Comparison of ENCODE assay signal across 11 cellular contexts in genomic region chr9:108473209-108474112, GRCh38.
A peak's percentile ranks its signal among the peaks of the same experiment; 100 is the strongest.
DNase-seq lines count a peak whose midpoint lies in the region; ATAC-seq, FAIRE-seq and TF ChIP-seq lines count a peak whose summit lies in the region.
"Had no signal": no experiment of that assay in that cellular context is flagged by ENCODE, and none has a peak within 500 bp of the region (broad histone marks: within the 10 kb centered on the region; RNA-seq: fewer than 3 reads in every experiment).

No MANE protein-coding gene starts in this region.

- H3K4me2 ChIP-seq in SK-N-SH = peak overlapping the region; percentile 68

- TF ChIP-seq EP300 in SK-N-SH (IDR thresholded peaks at IDR 0.05; ENCODE audit: borderline replicate concordance in 1 of 2, low read depth in 1 of 2, low read length in 1 of 2) = peak in 1 of 2 experiments; percentile 64; a peak in 1 of 4 replicates

- H3K27me3 ChIP-seq in SK-N-SH (ENCODE audit: insufficient read depth) = no peaks in the 10 kb centered on the region

- H3K9me2 ChIP-seq in SK-N-SH = no peaks in the 10 kb centered on the region

- peak; percentile 23 to 83 for ATAC-seq in left cardiac atrium
- ATAC-seq in GM19467 (IDR thresholded peaks at IDR 0.05; ENCODE audit: unreplicated experiment) = no peak
- ATAC-seq: activated CD8-positive, alpha-beta T cell treated with anti-CD3 and anti-CD28 coated beads for 36 hours had no signal

- H3K27ac Mint-ChIP-seq in T-helper 2 cell treated with Interferon-gamma antibody and Interleukin-4, amounts not matched to agents 5 μg/mL and 100 μg/mL, for 36 hours = no peak overlapping the region
- H3K27ac Mint-ChIP-seq: activated CD8-positive, alpha-beta T cell treated with anti-CD3 and anti-CD28 coated beads for 36 hours; B cell had no signal

- no peak for TF ChIP-seq CTCF in SK-N-SH (IDR thresholded peaks at IDR 0.05)

- intact Hi-C loops in left cardiac atrium (cut with DNase I) = no loop called here

- H2AFZ ChIP-seq in SK-N-SH (ENCODE audit: low read depth) = no peak overlapping the region

- H3F3A ChIP-seq in SK-N-SH (replicated peaks; ENCODE audit: insufficient read depth) = peaks cover 42% of the 10 kb centered on the region

- H3K9ac ChIP-seq in SK-N-SH = peak overlapping the region; percentile 2; the same call in 1 of the 2 replicates

- H3K9me3 Mint-ChIP-seq in T-helper 2 cell treated with Interferon-gamma antibody and Interleukin-4, amounts not matched to agents 5 μg/mL and 100 μg/mL, for 36 hours = no peaks in the 10 kb centered on the region
- H3K9me3 Mint-ChIP-seq: activated CD8-positive, alpha-beta T cell treated with anti-CD3 and anti-CD28 coated beads for 36 hours had no signal

- 10% methylated on average over 9 of the region's 9 CpGs for WGBS in SK-N-SH (ENCODE audit: low lambda C conversion rate)

- CTCF ChIA-PET in SK-N-SH (lab: Yijun Ruan, JAX) = interaction anchor here (0.9 kb wide), 1 partner anchor 16 kb away, joined by 3 read pairs; no protein-coding TSS in a partner anchor

- H3K9me3 ChIP-seq in SK-N-SH = no peaks in the 10 kb centered on the region

- no peaks in the 10 kb centered on the region for H4K20me1 ChIP-seq in SK-N-SH (ENCODE audit: insufficient read depth)

- H3K4me1 ChIP-seq in SK-N-SH (ENCODE audit: control insufficient read depth in 1 of 2, insufficient read depth in 2 of 2, low read depth in 1 of 2, low read length in 1 of 2) = peaks cover 0 to 43% of the 10 kb centered on the region in 2 experiments

- H3K4me1 Mint-ChIP-seq in T-helper 2 cell treated with Interferon-gamma antibody and Interleukin-4, amounts not matched to agents 5 μg/mL and 100 μg/mL, for 36 hours (ENCODE audit: low read depth) = no peaks in the 10 kb centered on the region
- H3K4me1 Mint-ChIP-seq: B cell had no signal

- H3K4me3 ChIP-seq in SK-N-SH (ENCODE audit: low read depth in 2 of 2, low read length in 1 of 2) = peak overlapping the region in 1 of 2 experiments; percentile 19; a peak in 1 of 4 replicates

- no peak for TF ChIP-seq RAD21 in SK-N-SH (IDR thresholded peaks at IDR 0.05; ENCODE audit: low read length)

- POLR2A ChIA-PET in SK-N-SH (lab: Yijun Ruan, JAX) = no interaction called here

- FAIRE-seq in urothelium cell line (lab: Jason Lieb, UNC) = no peak

- H3K36me3 Mint-ChIP-seq in T-helper 2 cell treated with Interferon-gamma antibody and Interleukin-4, amounts not matched to agents 5 μg/mL and 100 μg/mL, for 36 hours (ENCODE audit: low read depth) = no peaks in the 10 kb centered on the region

- H3K27ac ChIP-seq in SK-N-SH (ENCODE audit: low read depth in 2 of 2, low read length in 1 of 2) = peak overlapping the region in 1 of 2 experiments; percentile 82; a peak in 2 of 4 replicates

- H3K27me3 Mint-ChIP-seq in T-helper 2 cell treated with Interferon-gamma antibody and Interleukin-4, amounts not matched to agents 5 μg/mL and 100 μg/mL, for 36 hours (ENCODE audit: low read depth) = no peaks in the 10 kb centered on the region
- H3K27me3 Mint-ChIP-seq: activated CD8-positive, alpha-beta T cell treated with anti-CD3 and anti-CD28 coated beads for 36 hours; B cell had no signal

- H3K4me3 Mint-ChIP-seq in T-helper 2 cell treated with Interferon-gamma antibody and Interleukin-4, amounts not matched to agents 5 μg/mL and 100 μg/mL, for 36 hours = no peak overlapping the region
- H3K4me3 Mint-ChIP-seq: activated CD8-positive, alpha-beta T cell treated with anti-CD3 and anti-CD28 coated beads for 36 hours; B cell had no signal

- H3K79me2 ChIP-seq in SK-N-SH (ENCODE audit: insufficient read depth) = no peaks in the 10 kb centered on the region

- DNase-seq in SHP77 treated with DMSO at 0.1 percent for 48 hours (lab: John Stamatoyannopoulos, UW) (peak; percentile 13), SHP77 (lab: John Stamatoyannopoulos, UW) (no peak), SK-N-SH (no peak), left cardiac atrium (peak; percentile 32), urothelium cell line (ENCODE audit: low spot score) (peak; percentile 35)
- DNase-seq in activated naive CD4-positive, alpha-beta T cell (lab: John Stamatoyannopoulos, UW) = no peak
- no peak for DNase-seq in T-helper 2 cell treated with Interferon-gamma antibody and Interleukin-4, amounts not matched to agents 5 μg/mL and 100 μg/mL, for 36 hours (ENCODE audit: low spot score)
- DNase-seq: activated CD8-positive, alpha-beta T cell treated with anti-CD3 and anti-CD28 coated beads for 36 hours; NCI-H524 treated with DMSO at 0.1 percent for 48 hours had no signal

- no peaks in the 10 kb centered on the region for H3K36me3 ChIP-seq in SK-N-SH (replicated peaks in 1 of 2; ENCODE audit: control insufficient read depth in 1 of 2, insufficient read depth in 2 of 2, low read length in 1 of 2)

TF ChIP-seq in SK-N-SH, 30 proteins besides CTCF, POLR2A, EP300 and RAD21 (continues in another document):
- TF ChIP-seq SIN3A (IDR thresholded peaks at IDR 0.05; ENCODE audit: borderline replicate concordance, low read depth, low read length) = 0 out of 2 replicates have a peak, but pooled peaks have one; percentile 56
- TF ChIP-seq ZBTB33 (IDR thresholded peaks at IDR 0.05; ENCODE audit: borderline replicate concordance, low read depth) = peak; percentile 67; the same call in 1 of the 2 replicates
- peak; percentile 82 for TF ChIP-seq JUND (IDR thresholded peaks at IDR 0.05)
- TF ChIP-seq RXRA (IDR thresholded peaks at IDR 0.05; ENCODE audit: borderline replicate concordance, low read depth) = peak; percentile 55; the same call in 1 of the 2 replicates
- TF ChIP-seq NFIC (IDR thresholded peaks at IDR 0.05; ENCODE audit: borderline replicate concordance) = peak; percentile 92
- TF ChIP-seq POLR2AphosphoS5 (IDR thresholded peaks at IDR 0.05; ENCODE audit: low read depth, low read length) = peak; percentile 67
- 0 out of 2 replicates have a peak, but pooled peaks have one; percentile 4 for TF ChIP-seq FOXM1 (IDR thresholded peaks at IDR 0.05; ENCODE audit: low read depth)
- TF ChIP-seq FOXJ3 (CRISPR knock-in tag; IDR thresholded peaks at IDR 0.05) = no peak
- TF ChIP-seq MXI1 (IDR thresholded peaks at IDR 0.05; ENCODE audit: low read depth, low read length) = no peak
- TF ChIP-seq IRF3 (IDR thresholded peaks at IDR 0.05; ENCODE audit: low read depth, low read length) = no peak
- no peak for TF ChIP-seq REST (IDR thresholded peaks at IDR 0.05; ENCODE audit: low read depth, low read length)
- peak; percentile 74; the same call in 1 of the 2 replicates for TF ChIP-seq TEAD4 (IDR thresholded peaks at IDR 0.05; ENCODE audit: borderline replicate concordance, insufficient read depth)
- no peak for TF ChIP-seq GATA2 (CRISPR knock-in tag; IDR thresholded peaks at IDR 0.05)
- no peak for TF ChIP-seq EZH2phosphoT487 (IDR thresholded peaks at IDR 0.05; ENCODE audit: borderline replicate concordance, low read depth)
- TF ChIP-seq TAF1 (IDR thresholded peaks at IDR 0.05; ENCODE audit: borderline replicate concordance, low read depth, low read length) = no peak
- peak; percentile 92 for TF ChIP-seq TCF12 (IDR thresholded peaks at IDR 0.05)
- TF ChIP-seq FOSL2 (IDR thresholded peaks at IDR 0.05; ENCODE audit: borderline replicate concordance, low read depth) = peak; percentile 34; the same call in 1 of the 2 replicates

Comparison
In these comparisons a context has a peak if more than half of its experiments do, and no peak if none do; other contexts are left out.
1. DNase-seq: peak in SHP77 treated with DMSO at 0.1 percent for 48 hours (single experiment), left cardiac atrium (single experiment) and urothelium cell line (single experiment); none in SHP77 (0 of 2), SK-N-SH (single experiment), activated naive CD4-positive, alpha-beta T cell (0 of 4) and T-helper 2 cell treated with Interferon-gamma antibody and Interleukin-4, amounts not matched to agents 5 μg/mL and 100 μg/mL, for 36 hours (single experiment).